ENCODE assay signal across 10 cellular contexts in the genomic region with DNA sequence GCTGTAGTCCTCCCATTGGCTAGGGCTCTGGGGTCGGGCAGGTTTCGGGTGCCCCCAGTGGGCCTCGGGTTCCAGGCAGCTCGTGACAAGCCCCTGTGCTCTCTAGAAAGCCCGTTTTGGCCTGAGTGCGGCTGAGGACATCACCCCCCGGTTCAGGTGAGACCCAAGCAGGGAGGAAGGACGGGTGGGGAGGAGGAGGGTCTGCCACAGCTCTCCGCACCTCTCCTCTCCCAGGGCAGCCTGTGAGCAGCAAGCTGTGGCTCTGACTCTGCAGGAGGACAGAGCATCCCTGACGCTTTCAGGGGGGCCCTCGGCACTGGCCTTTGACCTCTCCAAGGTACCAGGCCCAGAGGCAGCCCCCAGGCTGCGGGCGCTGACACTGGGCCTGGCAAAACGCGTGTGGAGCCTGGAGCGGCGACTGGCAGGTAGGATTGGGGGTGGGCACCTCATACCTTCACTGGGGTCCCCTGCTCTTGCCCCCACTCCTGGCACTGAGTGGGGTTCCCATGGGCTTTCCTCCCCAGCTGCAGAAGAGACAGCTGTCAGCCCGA. TPM values are rescaled to one million over a fixed set of nuclear protein-coding genes. Genes with fewer than 3 reads are reported as not detected.
DNase-seq lines count a peak whose midpoint lies in the region; ATAC-seq, FAIRE-seq and TF ChIP-seq lines count a peak whose summit lies in the region.
"Had no signal": no experiment of that assay in that cellular context is flagged by ENCODE, and none has a peak within 500 bp of the region (broad histone marks: within the 10 kb centered on the region; RNA-seq: fewer than 3 reads in every experiment).

No MANE protein-coding gene starts in this region.

- intact Hi-C loops in HepG2 (cut with micrococcal nuclease; ENCODE audit: unreplicated experiment) (loop anchor here (2.0 kb wide), 1 partner anchor 46 kb away; no protein-coding TSS in a partner anchor), tibial artery (cut with DNase I; ENCODE audit: low total_unique reads) (no loop called here)

- H3K9me3 Mint-ChIP-seq in activated T-cell treated with anti-CD3 and anti-CD28 coated beads, Interleukin-2, amount 50 U/mL, for 24 hours: no peaks in the 10 kb centered on the region
- no peaks in the 10 kb centered on the region for H3K9me3 Mint-ChIP-seq in activated naive CD8-positive, alpha-beta T cell treated with anti-CD3 and anti-CD28 coated beads for 36 hours

- H3K4me2 ChIP-seq in HepG2 (ENCODE audit: low read depth, low read length): peak overlapping the region; percentile 92

- TF ChIP-seq RAD21 in HepG2 (CRISPR knock-in tag; IDR thresholded peaks at IDR 0.05): no peak

- TF ChIP-seq POLR2A in HepG2 (IDR thresholded peaks at IDR 0.05; ENCODE audit: insufficient read depth in 1 of 2, low read depth in 2 of 2, low read length in 2 of 2): no peak

- in situ Hi-C loops in HepG2 (cut with HindIII; ENCODE audit: extremely low pct_ligation_motif_present, low pct_unique_long_range_greater_than_20kb): no loop called here

- peaks cover 4% of the 10 kb centered on the region for H3K27me3 Mint-ChIP-seq in activated T-cell treated with anti-CD3 and anti-CD28 coated beads, Interleukin-2, amount 50 U/mL, for 24 hours
- no peaks in the 10 kb centered on the region for H3K27me3 Mint-ChIP-seq in activated naive CD8-positive, alpha-beta T cell treated with anti-CD3 and anti-CD28 coated beads for 36 hours

- H3K79me2 ChIP-seq in HepG2 (ENCODE audit: insufficient read depth, low read length): peaks cover 5% of the 10 kb centered on the region

- no peak for TF ChIP-seq CTCF in HepG2 (CRISPR knock-in tag; IDR thresholded peaks at IDR 0.05)
- TF ChIP-seq CTCF in tibial artery (IDR thresholded peaks at IDR 0.05): no peak
- no peak for TF ChIP-seq CTCF in D721Med (IDR thresholded peaks at IDR 0.05; ENCODE audit: insufficient read depth, missing control alignments)

- H3K27ac ChIP-seq in HepG2 (ENCODE audit: extremely low read length, insufficient read depth, low read length) (peak overlapping the region; percentile 52), tibial artery (peak overlapping the region; percentile 74 to 81)

- no peak for DNase-seq in activated T-cell treated with anti-CD3 and anti-CD28 coated beads, Interleukin-2, amount 50 U/mL, for 24 hours
- no peak for DNase-seq in activated T-cell treated with anti-CD3 and anti-CD28 coated beads for 4 hours
- DNase-seq in activated naive CD8-positive, alpha-beta T cell treated with anti-CD3 and anti-CD28 coated beads for 36 hours: no peak
- DNase-seq in HepG2 (ENCODE audit: low spot score): no peak
- no peak for DNase-seq in tibial artery
- DNase-seq in D721Med (ENCODE audit: insufficient read length, low spot score): no peak
- DNase-seq in NCI-H128 (lab: John Stamatoyannopoulos, UW; ENCODE audit: unreplicated experiment): no peak
- DNase-seq in NCI-H1417 treated with DMSO at 0.1 percent for 48 hours (lab: John Stamatoyannopoulos, UW): no peak

- H2AFZ ChIP-seq in HepG2 (ENCODE audit: low read length): no peak overlapping the region

- no peak for ATAC-seq in HepG2

- H3K4me1 Mint-ChIP-seq in activated T-cell treated with anti-CD3 and anti-CD28 coated beads, Interleukin-2, amount 50 U/mL, for 24 hours (ENCODE audit: low read depth): peaks cover 33% of the 10 kb centered on the region
- H3K4me1 Mint-ChIP-seq in activated naive CD8-positive, alpha-beta T cell treated with anti-CD3 and anti-CD28 coated beads for 36 hours: peaks cover 27% of the 10 kb centered on the region

- no peaks in the 10 kb centered on the region for H4K20me1 ChIP-seq in HepG2 (ENCODE audit: insufficient read depth, low read length)

- FAIRE-seq in HepG2 (lab: Jason Lieb, UNC): no peak
- no peak for FAIRE-seq in D721Med (lab: Jason Lieb, UNC)

- H3K9me3 ChIP-seq in HepG2 (ENCODE audit: low read length) (no peaks in the 10 kb centered on the region), tibial artery (no peaks in the 10 kb centered on the region)

- CTCF ChIA-PET in HepG2 (lab: Yijun Ruan, JAX; ENCODE audit: low intra/inter-chr PET ratio, low total read pairs): no interaction called here

- H3K27me3 ChIP-seq in HepG2 (ENCODE audit: control insufficient read depth in 1 of 2, insufficient read depth in 2 of 2, low read length in 2 of 2) (peaks cover under 1 to 5% of the 10 kb centered on the region in 2 experiments; a peak in 2 of 5 replicates), tibial artery (peaks cover 0 to 31% of the 10 kb centered on the region in 2 donors)

- POLR2A ChIA-PET in HepG2 (lab: Yijun Ruan, JAX): interaction anchor here (0.9 to 2.7 kb wide), 6 partner anchors 9 to 264 kb away, joined by 3 to 22 read pairs (median 4); no protein-coding TSS in a partner anchor

- peak overlapping the region; percentile 87 for H3K4me3 Mint-ChIP-seq in activated T-cell treated with anti-CD3 and anti-CD28 coated beads, Interleukin-2, amount 50 U/mL, for 24 hours
- H3K4me3 Mint-ChIP-seq in activated naive CD8-positive, alpha-beta T cell treated with anti-CD3 and anti-CD28 coated beads for 36 hours: peak overlapping the region; percentile 87

- H3K36me3 Mint-ChIP-seq in activated T-cell treated with anti-CD3 and anti-CD28 coated beads, Interleukin-2, amount 50 U/mL, for 24 hours (ENCODE audit: low read depth): peaks cover 19% of the 10 kb centered on the region
- H3K36me3 Mint-ChIP-seq in activated naive CD8-positive, alpha-beta T cell treated with anti-CD3 and anti-CD28 coated beads for 36 hours: peaks cover 6% of the 10 kb centered on the region

- H3K27ac Mint-ChIP-seq in activated T-cell treated with anti-CD3 and anti-CD28 coated beads, Interleukin-2, amount 50 U/mL, for 24 hours: peak overlapping the region; percentile 87
- peak overlapping the region; percentile 86 for H3K27ac Mint-ChIP-seq in activated naive CD8-positive, alpha-beta T cell treated with anti-CD3 and anti-CD28 coated beads for 36 hours

- peak overlapping the region; percentile 61 to 83 (median 73) for H3K4me3 ChIP-seq in HepG2 (replicated peaks in 1 of 3; ENCODE audit: insufficient read depth in 1 of 3, low read depth in 2 of 3, low read length in 3 of 3)
- H3K4me3 ChIP-seq in tibial artery: peak overlapping the region; percentile 76 to 86

- WGBS in HepG2 (ENCODE audit: low lambda C conversion rate): 61% methylated on average over 5 of the region's 18 CpGs

- H3K36me3 ChIP-seq in HepG2 (replicated peaks in 1 of 2; ENCODE audit: control insufficient read depth in 1 of 2, insufficient read depth in 2 of 2, low read length in 2 of 2) (no peaks in the 10 kb centered on the region), tibial artery (no peaks in the 10 kb centered on the region)

- H3K9ac ChIP-seq in HepG2 (ENCODE audit: insufficient read depth, low read depth, low read length): peak overlapping the region; percentile 68

- H3K4me1 ChIP-seq in HepG2 (ENCODE audit: insufficient read depth, low read length): peaks cover 71% of the 10 kb centered on the region
- H3K4me1 ChIP-seq in tibial artery: peaks cover 0 to 34% (median 27%) of the 10 kb centered on the region in 4 donors

- TSS peak; percentile 89 for BruUV-seq in HepG2 (replicated peaks; lab: Mats Ljungman, UMichigan)

- TF ChIP-seq EP300 in HepG2 (IDR thresholded peaks at IDR 0.05; ENCODE audit: low read depth in 2 of 2, low read length in 2 of 2) (no peak), HepG2 (CRISPR knock-in tag; IDR thresholded peaks at IDR 0.05; ENCODE audit: borderline replicate concordance) (no peak)

RNA-seq across cellular contexts. Expression of gene PAXX, which starts 0.7 kb away (rescaled TPM):
- 10 to 100 TPM; 57.2 to 60.1 TPM for total RNA-seq in activated naive CD8-positive, alpha-beta T cell treated with anti-CD3 and anti-CD28 coated beads for 36 hours
- 20.7 and 31.9 TPM in 2 replicates for total RNA-seq in HepG2 (2016; rRNA removed; fragmentation: Illumina TruSeq; extraction: Trizol)
- total RNA-seq in HepG2 (2016; cell fraction: cytosol; rRNA removed; fragmentation: Illumina TruSeq; extraction: Trizol; ENCODE audit: low read depth): 28.4 and 30.8 TPM in 2 replicates
- 19.3 and 34.8 TPM in 2 replicates for total RNA-seq in HepG2 (2016; cell fraction: insoluble cytoplasmic fraction; rRNA removed; fragmentation: Illumina TruSeq; extraction: Trizol)
- 30.5 and 31.8 TPM in 2 replicates for total RNA-seq in HepG2 (2016; cell fraction: membrane; rRNA removed; fragmentation: Illumina TruSeq; extraction: Trizol)
- total RNA-seq in HepG2 (2016; cell fraction: nucleus; rRNA removed; fragmentation: Illumina TruSeq; extraction: Trizol): 36.2 and 38.0 TPM in 2 replicates
- 14.0 and 18.0 TPM in 2 replicates for polyA plus RNA-seq in HepG2 (2011; rRNA removed)
- 10.4 and 21.3 TPM in 2 replicates for polyA plus RNA-seq in HepG2 (2011; cell fraction: cytosol; rRNA removed)
- polyA plus RNA-seq in HepG2 (2011; cell fraction: nucleus; rRNA removed): 117 and 140 TPM in 2 replicates
- polyA plus RNA-seq in HepG2 (2012): 8.5 and 8.9 TPM in 2 replicates
- 30.9 and 37.1 TPM in 2 replicates for polyA plus RNA-seq in HepG2 (2016; cell fraction: cytosol; fragmentation: Illumina TruSeq; extraction: Trizol; ENCODE audit: low read depth)
- polyA plus RNA-seq in HepG2 (2016; cell fraction: insoluble cytoplasmic fraction; fragmentation: Illumina TruSeq; extraction: Trizol; ENCODE audit: low read depth): 23.2 and 27.0 TPM in 2 replicates
- polyA plus RNA-seq in HepG2 (2016; cell fraction: membrane; fragmentation: Illumina TruSeq; extraction: Trizol; ENCODE audit: low read depth): 29.8 and 34.5 TPM in 2 replicates
- 77.5 and 82.4 TPM in 2 replicates for polyA plus RNA-seq in HepG2 (2016; cell fraction: nucleus; fragmentation: Illumina TruSeq; extraction: Trizol; ENCODE audit: insufficient read depth, low read depth)
- polyA minus RNA-seq in HepG2 (2011; rRNA and poly(A)+ RNA removed; ENCODE audit: low replicate concordance): 2.3 and 31.7 TPM in 2 replicates
- polyA minus RNA-seq in HepG2 (2011; cell fraction: cytosol; rRNA and poly(A)+ RNA removed): 1.6 and 2.8 TPM in 2 replicates
- 6.6 and 7.3 TPM in 2 replicates for polyA minus RNA-seq in HepG2 (2011; cell fraction: nucleus; rRNA and poly(A)+ RNA removed)

RNA-seq across cellular contexts. Expression of gene CLIC3, which starts 3.5 kb away (rescaled TPM):
- total RNA-seq in activated naive CD8-positive, alpha-beta T cell treated with anti-CD3 and anti-CD28 coated beads for 36 hours: not detected
- total RNA-seq in HepG2 (2016; rRNA removed; fragmentation: Illumina TruSeq; extraction: Trizol): 0.34 and 0.51 TPM in 2 replicates
- 0.35 and 0.40 TPM in 2 replicates for total RNA-seq in HepG2 (2016; cell fraction: cytosol; rRNA removed; fragmentation: Illumina TruSeq; extraction: Trizol; ENCODE audit: low read depth)
- total RNA-seq in HepG2 (2016; cell fraction: insoluble cytoplasmic fraction; rRNA removed; fragmentation: Illumina TruSeq; extraction: Trizol): 0.43 and 0.58 TPM in 2 replicates
- total RNA-seq in HepG2 (2016; cell fraction: membrane; rRNA removed; fragmentation: Illumina TruSeq; extraction: Trizol): 0.19 and 0.62 TPM in 2 replicates
- total RNA-seq in HepG2 (2016; cell fraction: nucleus; rRNA removed; fragmentation: Illumina TruSeq; extraction: Trizol): 0.56 TPM in 1 of 2 replicates, not detected in the other
- 1.5 and 1.6 TPM in 2 replicates for polyA plus RNA-seq in HepG2 (2011; rRNA removed)
- 1.5 and 3.0 TPM in 2 replicates for polyA plus RNA-seq in HepG2 (2011; cell fraction: cytosol; rRNA removed)
- 2.6 and 3.8 TPM in 2 replicates for polyA plus RNA-seq in HepG2 (2011; cell fraction: nucleus; rRNA removed)
- 0.47 and 1.5 TPM in 2 replicates for polyA plus RNA-seq in HepG2 (2012)
- 0.97 and 1.4 TPM in 2 replicates for polyA plus RNA-seq in HepG2 (2016; cell fraction: cytosol; fragmentation: Illumina TruSeq; extraction: Trizol; ENCODE audit: low read depth)
- polyA plus RNA-seq in HepG2 (2016; cell fraction: insoluble cytoplasmic fraction; fragmentation: Illumina TruSeq; extraction: Trizol; ENCODE audit: low read depth): 0.32 and 0.41 TPM in 2 replicates
- polyA plus RNA-seq in HepG2 (2016; cell fraction: membrane; fragmentation: Illumina TruSeq; extraction: Trizol; ENCODE audit: low read depth): 0.56 and 0.76 TPM in 2 replicates
- 0.97 and 1.2 TPM in 2 replicates for polyA plus RNA-seq in HepG2 (2016; cell fraction: nucleus; fragmentation: Illumina TruSeq; extraction: Trizol; ENCODE audit: insufficient read depth, low read depth)
- polyA minus RNA-seq in HepG2 (2011; rRNA and poly(A)+ RNA removed; ENCODE audit: low replicate concordance): 0.78 and 9.4 TPM in 2 replicates
- 0.89 and 3.1 TPM in 2 replicates for polyA minus RNA-seq in HepG2 (2011; cell fraction: cytosol; rRNA and poly(A)+ RNA removed)
- polyA minus RNA-seq in HepG2 (2011; cell fraction: nucleus; rRNA and poly(A)+ RNA removed): 0.64 TPM in 1 of 2 replicates, not detected in the other

RNA-seq across cellular contexts. Expression of gene LCNL1, which starts 10.1 kb away (rescaled TPM):
- not detected for total RNA-seq in activated naive CD8-positive, alpha-beta T cell treated with anti-CD3 and anti-CD28 coated beads for 36 hours
- total RNA-seq in HepG2 (2016; rRNA removed; fragmentation: Illumina TruSeq; extraction: Trizol): not detected in 2 replicates
- total RNA-seq in HepG2 (2016; cell fraction: cytosol; rRNA removed; fragmentation: Illumina TruSeq; extraction: Trizol; ENCODE audit: low read depth): not detected in 2 replicates
- total RNA-seq in HepG2 (2016; cell fraction: insoluble cytoplasmic fraction; rRNA removed; fragmentation: Illumina TruSeq; extraction: Trizol): not detected in 2 replicates
- not detected in 2 replicates for total RNA-seq in HepG2 (2016; cell fraction: membrane; rRNA removed; fragmentation: Illumina TruSeq; extraction: Trizol)
- not detected in 2 replicates for total RNA-seq in HepG2 (2016; cell fraction: nucleus; rRNA removed; fragmentation: Illumina TruSeq; extraction: Trizol)
- not detected in 2 replicates for polyA plus RNA-seq in HepG2 (2011; rRNA removed)
- polyA plus RNA-seq in HepG2 (2011; cell fraction: cytosol; rRNA removed): not detected in 2 replicates
- polyA plus RNA-seq in HepG2 (2011; cell fraction: nucleus; rRNA removed): 0.40 and 0.43 TPM in 2 replicates
- polyA plus RNA-seq in HepG2 (2012): not detected in 2 replicates
- not detected in 2 replicates for polyA plus RNA-seq in HepG2 (2016; cell fraction: cytosol; fragmentation: Illumina TruSeq; extraction: Trizol; ENCODE audit: low read depth)
- polyA plus RNA-seq in HepG2 (2016; cell fraction: insoluble cytoplasmic fraction; fragmentation: Illumina TruSeq; extraction: Trizol; ENCODE audit: low read depth): not detected in 2 replicates
- not detected in 2 replicates for polyA plus RNA-seq in HepG2 (2016; cell fraction: membrane; fragmentation: Illumina TruSeq; extraction: Trizol; ENCODE audit: low read depth)
- not detected in 2 replicates for polyA plus RNA-seq in HepG2 (2016; cell fraction: nucleus; fragmentation: Illumina TruSeq; extraction: Trizol; ENCODE audit: insufficient read depth, low read depth)
- 3.1 TPM in 1 of 2 replicates, not detected in the other for polyA minus RNA-seq in HepG2 (2011; rRNA and poly(A)+ RNA removed; ENCODE audit: low replicate concordance)
- not detected in 2 replicates for polyA minus RNA-seq in HepG2 (2011; cell fraction: cytosol; rRNA and poly(A)+ RNA removed)
- 0.13 and 0.25 TPM in 2 replicates for polyA minus RNA-seq in HepG2 (2011; cell fraction: nucleus; rRNA and poly(A)+ RNA removed)
- total RNA-seq: NCI-H460, pulmonary artery endothelial cell had no signal

RNA-seq across cellular contexts. Expression of gene PTGDS, which starts 15.6 kb away (rescaled TPM):
- not detected for total RNA-seq in activated naive CD8-positive, alpha-beta T cell treated with anti-CD3 and anti-CD28 coated beads for 36 hours
- total RNA-seq in HepG2 (2016; rRNA removed; fragmentation: Illumina TruSeq; extraction: Trizol): 0.33 TPM in 1 of 2 replicates, not detected in the other
- not detected in 2 replicates for total RNA-seq in HepG2 (2016; cell fraction: cytosol; rRNA removed; fragmentation: Illumina TruSeq; extraction: Trizol; ENCODE audit: low read depth)
- not detected in 2 replicates for total RNA-seq in HepG2 (2016; cell fraction: insoluble cytoplasmic fraction; rRNA removed; fragmentation: Illumina TruSeq; extraction: Trizol)
- not detected in 2 replicates for total RNA-seq in HepG2 (2016; cell fraction: membrane; rRNA removed; fragmentation: Illumina TruSeq; extraction: Trizol)
- total RNA-seq in HepG2 (2016; cell fraction: nucleus; rRNA removed; fragmentation: Illumina TruSeq; extraction: Trizol): not detected in 2 replicates
- polyA plus RNA-seq in HepG2 (2011; rRNA removed): 0.31 and 0.50 TPM in 2 replicates
- polyA plus RNA-seq in HepG2 (2011; cell fraction: cytosol; rRNA removed): 0.12 and 0.13 TPM in 2 replicates
- polyA plus RNA-seq in HepG2 (2011; cell fraction: nucleus; rRNA removed): 0.90 and 1.8 TPM in 2 replicates
- polyA plus RNA-seq in HepG2 (2012): not detected in 2 replicates
- not detected in 2 replicates for polyA plus RNA-seq in HepG2 (2016; cell fraction: cytosol; fragmentation: Illumina TruSeq; extraction: Trizol; ENCODE audit: low read depth)
- not detected in 2 replicates for polyA plus RNA-seq in HepG2 (2016; cell fraction: insoluble cytoplasmic fraction; fragmentation: Illumina TruSeq; extraction: Trizol; ENCODE audit: low read depth)
- not detected in 2 replicates for polyA plus RNA-seq in HepG2 (2016; cell fraction: membrane; fragmentation: Illumina TruSeq; extraction: Trizol; ENCODE audit: low read depth)
- not detected in 2 replicates for polyA plus RNA-seq in HepG2 (2016; cell fraction: nucleus; fragmentation: Illumina TruSeq; extraction: Trizol; ENCODE audit: insufficient read depth, low read depth)
- 4.6 TPM in 1 of 2 replicates, not detected in the other for polyA minus RNA-seq in HepG2 (2011; rRNA and poly(A)+ RNA removed; ENCODE audit: low replicate concordance)
- not detected in 2 replicates for polyA minus RNA-seq in HepG2 (2011; cell fraction: cytosol; rRNA and poly(A)+ RNA removed)
- polyA minus RNA-seq in HepG2 (2011; cell fraction: nucleus; rRNA and poly(A)+ RNA removed): not detected in 2 replicates
- total RNA-seq: NCI-H460, pulmonary artery endothelial cell had no signal

RNA-seq across cellular contexts. Expression of gene ABCA2, which starts 35.1 kb away (rescaled TPM):
- total RNA-seq in activated naive CD8-positive, alpha-beta T cell treated with anti-CD3 and anti-CD28 coated beads for 36 hours: 1 to 10 TPM; 4.2 to 4.9 TPM
- total RNA-seq in HepG2 (2016; rRNA removed; fragmentation: Illumina TruSeq; extraction: Trizol): 0.72 and 2.9 TPM in 2 replicates
- total RNA-seq in HepG2 (2016; cell fraction: cytosol; rRNA removed; fragmentation: Illumina TruSeq; extraction: Trizol; ENCODE audit: low read depth): 0.35 and 1.1 TPM in 2 replicates
- total RNA-seq in HepG2 (2016; cell fraction: insoluble cytoplasmic fraction; rRNA removed; fragmentation: Illumina TruSeq; extraction: Trizol): 1.1 and 2.6 TPM in 2 replicates
- total RNA-seq in HepG2 (2016; cell fraction: membrane; rRNA removed; fragmentation: Illumina TruSeq; extraction: Trizol): 0.96 and 1.1 TPM in 2 replicates
- 5.7 and 7.0 TPM in 2 replicates for total RNA-seq in HepG2 (2016; cell fraction: nucleus; rRNA removed; fragmentation: Illumina TruSeq; extraction: Trizol)
- polyA plus RNA-seq in HepG2 (2011; rRNA removed): 19.2 and 21.0 TPM in 2 replicates
- polyA plus RNA-seq in HepG2 (2011; cell fraction: cytosol; rRNA removed): 8.6 and 13.3 TPM in 2 replicates
- polyA plus RNA-seq in HepG2 (2011; cell fraction: nucleus; rRNA removed): 246 and 388 TPM in 2 replicates
- polyA plus RNA-seq in HepG2 (2012): 22.2 and 22.7 TPM in 2 replicates
- 0.33 and 0.37 TPM in 2 replicates for polyA plus RNA-seq in HepG2 (2016; cell fraction: cytosol; fragmentation: Illumina TruSeq; extraction: Trizol; ENCODE audit: low read depth)
- polyA plus RNA-seq in HepG2 (2016; cell fraction: insoluble cytoplasmic fraction; fragmentation: Illumina TruSeq; extraction: Trizol; ENCODE audit: low read depth): 0.39 and 1.4 TPM in 2 replicates
- 0.64 and 0.73 TPM in 2 replicates for polyA plus RNA-seq in HepG2 (2016; cell fraction: membrane; fragmentation: Illumina TruSeq; extraction: Trizol; ENCODE audit: low read depth)
- polyA plus RNA-seq in HepG2 (2016; cell fraction: nucleus; fragmentation: Illumina TruSeq; extraction: Trizol; ENCODE audit: insufficient read depth, low read depth): 15.6 and 16.5 TPM in 2 replicates
- 35.7 and 56.6 TPM in 2 replicates for polyA minus RNA-seq in HepG2 (2011; rRNA and poly(A)+ RNA removed; ENCODE audit: low replicate concordance)
- 7.6 and 10.1 TPM in 2 replicates for polyA minus RNA-seq in HepG2 (2011; cell fraction: cytosol; rRNA and poly(A)+ RNA removed)
- polyA minus RNA-seq in HepG2 (2011; cell fraction: nucleus; rRNA and poly(A)+ RNA removed): 20.8 and 28.6 TPM in 2 replicates
